8 cellular contexts compared by ENCODE assay signal in genomic region chr14:74301594-74302159, GRCh38. TPM values are rescaled to one million over a fixed set of nuclear protein-coding genes. Genes with fewer than 3 reads are reported as not detected.
DNase-seq lines count a peak whose midpoint lies in the region; ATAC-seq and TF ChIP-seq lines count a peak whose summit lies in the region.

No MANE protein-coding gene starts in this region.

- H3K4me3 ChIP-seq in HAP-1 (peak overlapping the region; percentile 88), hepatocyte (peak overlapping the region; percentile 68), skin epidermis (peak overlapping the region; percentile 67 to 97 (median 88))

- in situ Hi-C loops in HAP-1 (cut with MboI; ENCODE audit: low sequenced_read_pairs), result no loop called here

- intact Hi-C loops in activated CD4-positive, alpha-beta memory T cell treated with anti-CD3 and anti-CD28 coated beads for 36 hours (cut with micrococcal nuclease), result loop anchor here (2.0 to 10.0 kb wide), 3 partner anchors 191 to 1247 kb away; partner anchors contain the start of genes ISCA2, NPC2, RBM25 and YLPM1

- no peaks in the 10 kb centered on the region for H3K27me3 Mint-ChIP-seq in activated CD4-positive, alpha-beta memory T cell treated with anti-CD3 and anti-CD28 coated beads for 36 hours

- H3K27me3 ChIP-seq in HAP-1 (ENCODE audit: low read depth) (no peaks in the 10 kb centered on the region), hepatocyte (no peaks in the 10 kb centered on the region)

- peaks cover 21% of the 10 kb centered on the region for H3K36me3 ChIP-seq in HAP-1 (replicated peaks)
- H3K36me3 ChIP-seq in hepatocyte (replicated peaks; ENCODE audit: insufficient read depth, low read depth), result no peaks in the 10 kb centered on the region

- H3K36me3 Mint-ChIP-seq in activated CD4-positive, alpha-beta memory T cell treated with anti-CD3 and anti-CD28 coated beads for 36 hours, result peaks cover 8% of the 10 kb centered on the region

- no peak for TF ChIP-seq CTCF in hepatocyte (IDR thresholded peaks at IDR 0.05; ENCODE audit: poor library complexity)

- H3K4me2 ChIP-seq in hepatocyte, result peak overlapping the region; percentile 89

- POLR2A ChIA-PET in activated CD4-positive, alpha-beta memory T cell treated with anti-CD3 and anti-CD28 coated beads for 36 hours (lab: Charles Lee), result no interaction called here

- peaks cover 48% of the 10 kb centered on the region for H3K79me2 ChIP-seq in hepatocyte

- 26% methylated on average over 21 of the region's 22 CpGs for WGBS in hepatocyte (ENCODE audit: low lambda C conversion rate, missing lambda C conversion rate)

- CTCF ChIA-PET in activated CD4-positive, alpha-beta memory T cell treated with anti-CD3 and anti-CD28 coated beads for 36 hours (lab: Charles Lee), result interaction anchor here (1.3 kb wide), 1 partner anchor 11 kb away, joined by 3 read pairs; no protein-coding TSS in a partner anchor

- H3K4me3 Mint-ChIP-seq in activated CD4-positive, alpha-beta memory T cell treated with anti-CD3 and anti-CD28 coated beads for 36 hours, result peak overlapping the region; percentile 100

- no peak for ATAC-seq in HG03469 (IDR thresholded peaks at IDR 0.05; ENCODE audit: unreplicated experiment)
- ATAC-seq in GM18858 (IDR thresholded peaks at IDR 0.05; ENCODE audit: unreplicated experiment), result no peak

- no peak for DNase-seq in HAP-1 (ENCODE audit: low spot score in 2 of 2)
- no peak for DNase-seq in activated CD4-positive, alpha-beta memory T cell treated with anti-CD3 and anti-CD28 coated beads for 36 hours
- DNase-seq in hepatocyte (ENCODE audit: low spot score), result no peak
- no peak for DNase-seq in mucosa of gallbladder (ENCODE audit: low spot score)
- DNase-seq in NCI-H748 (lab: John Stamatoyannopoulos, UW; ENCODE audit: unreplicated experiment), result no peak

- H4K20me1 ChIP-seq in hepatocyte (ENCODE audit: insufficient read depth, poor library complexity, severe bottlenecking), result peaks cover 22% of the 10 kb centered on the region

- H3K4me1 Mint-ChIP-seq in activated CD4-positive, alpha-beta memory T cell treated with anti-CD3 and anti-CD28 coated beads for 36 hours (ENCODE audit: low read depth), result peaks cover 35% of the 10 kb centered on the region

- H3K27ac ChIP-seq in hepatocyte, result peak overlapping the region; percentile 85
- peak overlapping the region in 12 of 21 experiments; percentile 26 to 96 (median 92) for H3K27ac ChIP-seq in skin epidermis

- peak overlapping the region; percentile 94 for H3K27ac Mint-ChIP-seq in activated CD4-positive, alpha-beta memory T cell treated with anti-CD3 and anti-CD28 coated beads for 36 hours

- H3K9me3 Mint-ChIP-seq in activated CD4-positive, alpha-beta memory T cell treated with anti-CD3 and anti-CD28 coated beads for 36 hours, result no peaks in the 10 kb centered on the region

- no peaks in the 10 kb centered on the region for H3K9me2 ChIP-seq in hepatocyte (replicated peaks; ENCODE audit: insufficient read depth)

- peaks cover 3% of the 10 kb centered on the region for H3K4me1 ChIP-seq in HAP-1
- peaks cover 4% of the 10 kb centered on the region for H3K4me1 ChIP-seq in hepatocyte (ENCODE audit: insufficient read depth)

- H2AFZ ChIP-seq in hepatocyte, result peak overlapping the region; percentile 26

- H3K9me3 ChIP-seq in HAP-1 (no peaks in the 10 kb centered on the region; the same call in 1 of the 2 replicates), hepatocyte (ENCODE audit: low read depth) (no peaks in the 10 kb centered on the region)

RNA-seq across cellular contexts. Expression of gene ABCD4, which starts 1.1 kb away (rescaled TPM):
- total RNA-seq in activated CD4-positive, alpha-beta memory T cell treated with anti-CD3 and anti-CD28 coated beads for 36 hours, result 10 to 100 TPM; 42.7 to 47.7 TPM
- total RNA-seq in hepatocyte (37.3 and 44.0 TPM in 2 replicates), mucosa of gallbladder (59.4 TPM)
- 71.9 and 80.7 TPM in 2 replicates for polyA plus RNA-seq in hepatocyte

RNA-seq across cellular contexts. Expression of gene VRTN, which starts 46.6 kb away (rescaled TPM):
- total RNA-seq in activated CD4-positive, alpha-beta memory T cell treated with anti-CD3 and anti-CD28 coated beads for 36 hours, result not detected
- 0.13 TPM in 1 of 2 replicates, not detected in the other for total RNA-seq in hepatocyte
- 0.35 TPM in 1 of 2 replicates, not detected in the other for polyA plus RNA-seq in hepatocyte
- total RNA-seq in mucosa of gallbladder, result 0.32 TPM
